Comparison of ENCODE assay signal across 16 cellular contexts in genomic region chr3:47950453-47950852, GRCh38.
A peak's percentile ranks its signal among the peaks of the same experiment; 100 is the strongest.
DNase-seq lines count a peak whose midpoint lies in the region; ATAC-seq and TF ChIP-seq lines count a peak whose summit lies in the region.
"Had no signal": no experiment of that assay in that cellular context is flagged by ENCODE, and none has a peak within 500 bp of the region (broad histone marks: within the 10 kb centered on the region; RNA-seq: fewer than 3 reads in every experiment).

No MANE protein-coding gene starts in this region.

- intact Hi-C loops in Calu3 (cut with micrococcal nuclease; ENCODE audit: unreplicated experiment), result loop anchor here (5.0 kb wide), 1 partner anchor 38 kb away; no protein-coding TSS in a partner anchor

- H3K36me3 Mint-ChIP-seq in Calu3 (ENCODE audit: insufficient read depth, unreplicated experiment), result no peaks in the 10 kb centered on the region
- peaks cover 1% of the 10 kb centered on the region for H3K36me3 Mint-ChIP-seq in activated CD8-positive, alpha-beta memory T cell treated with anti-CD3 and anti-CD28 coated beads, Interleukin-2, amount 10 ng/mL, durations not matched to agents 7 days and 5 days

- peaks cover 24% of the 10 kb centered on the region for H3K4me1 Mint-ChIP-seq in Calu3 (ENCODE audit: low read depth, unreplicated experiment)
- H3K4me1 Mint-ChIP-seq in activated CD8-positive, alpha-beta memory T cell treated with anti-CD3 and anti-CD28 coated beads, Interleukin-2, amount 10 ng/mL, durations not matched to agents 7 days and 5 days, result no peaks in the 10 kb centered on the region

- TF ChIP-seq CTCF in Calu3 (IDR thresholded peaks at IDR 0.05; ENCODE audit: unreplicated experiment), result no peak

- peak overlapping the region; percentile 38 for H3K4me3 Mint-ChIP-seq in Calu3 (ENCODE audit: low read depth, unreplicated experiment)
- no peak overlapping the region for H3K4me3 Mint-ChIP-seq in activated CD8-positive, alpha-beta memory T cell treated with anti-CD3 and anti-CD28 coated beads, Interleukin-2, amount 10 ng/mL, durations not matched to agents 7 days and 5 days
- H3K4me3 Mint-ChIP-seq: CD8-positive, alpha-beta memory T cell had no signal

- no peaks in the 10 kb centered on the region for H3K27me3 Mint-ChIP-seq in Calu3 (ENCODE audit: unreplicated experiment)
- no peaks in the 10 kb centered on the region for H3K27me3 Mint-ChIP-seq in activated CD8-positive, alpha-beta memory T cell treated with anti-CD3 and anti-CD28 coated beads, Interleukin-2, amount 10 ng/mL, durations not matched to agents 7 days and 5 days
- H3K27me3 Mint-ChIP-seq: CD8-positive, alpha-beta memory T cell had no signal

- H3K27ac Mint-ChIP-seq in Calu3 (ENCODE audit: unreplicated experiment), result peak overlapping the region; percentile 25
- H3K27ac Mint-ChIP-seq in activated CD8-positive, alpha-beta memory T cell treated with anti-CD3 and anti-CD28 coated beads, Interleukin-2, amount 10 ng/mL, durations not matched to agents 7 days and 5 days, result no peak overlapping the region
- H3K27ac Mint-ChIP-seq: CD8-positive, alpha-beta memory T cell had no signal

- no peaks in the 10 kb centered on the region for H3K9me3 Mint-ChIP-seq in Calu3 (ENCODE audit: low read depth, unreplicated experiment)
- no peaks in the 10 kb centered on the region for H3K9me3 Mint-ChIP-seq in activated CD8-positive, alpha-beta memory T cell treated with anti-CD3 and anti-CD28 coated beads, Interleukin-2, amount 10 ng/mL, durations not matched to agents 7 days and 5 days (ENCODE audit: low read depth)
- H3K9me3 Mint-ChIP-seq: CD8-positive, alpha-beta memory T cell had no signal

- DNase-seq in Calu3 (no peak), germinal center (ENCODE audit: low spot score) (peak; percentile 17), NCI-H526 treated with DMSO at 0.1 percent for 48 hours (lab: John Stamatoyannopoulos, UW) (no peak), NCI-H1092 treated with DMSO at 0.1 percent for 48 hours (lab: John Stamatoyannopoulos, UW) (no peak)
- no peak for DNase-seq in activated CD8-positive, alpha-beta memory T cell treated with anti-CD3 and anti-CD28 coated beads, Interleukin-2, amount 10 ng/mL, durations not matched to agents 7 days and 5 days
- DNase-seq: CD8-positive, alpha-beta memory T cell; DND-41; GF-D8; KG1; NCI-H2081 treated with DMSO at 0.1 percent for 48 hours; NCI-H510A; Right ventricle myocardium superior had no signal

- peak; percentile 27 for ATAC-seq in GM18909 (IDR thresholded peaks at IDR 0.05; ENCODE audit: poor library complexity, unreplicated experiment)
- ATAC-seq in HG03108 (IDR thresholded peaks at IDR 0.05; ENCODE audit: unreplicated experiment), result peak; percentile 46
- ATAC-seq in activated CD8-positive, alpha-beta memory T cell treated with anti-CD3 and anti-CD28 coated beads, Interleukin-2, amount 10 ng/mL, durations not matched to agents 7 days and 5 days, result no peak
- no peak for ATAC-seq in HG03439 (IDR thresholded peaks at IDR 0.05; ENCODE audit: unreplicated experiment)
- ATAC-seq: Panc1 had no signal

- CTCF ChIA-PET in Calu3 (lab: Charles Lee), result interaction anchor here (0.6 kb wide), 1 partner anchor 49 kb away, joined by 5 read pairs; no protein-coding TSS in a partner anchor
- CTCF ChIA-PET in activated CD8-positive, alpha-beta memory T cell treated with anti-CD3 and anti-CD28 coated beads, Interleukin-2, amount 10 ng/mL, durations not matched to agents 7 days and 5 days (lab: Charles Lee), result no interaction called here

- BruUV-seq in Calu3 (replicated peaks; lab: Mats Ljungman, UMichigan), result no TSS peak

Comparison
In these comparisons a context has a peak if more than half of its experiments do, and no peak if none do; other contexts are left out.
1. ATAC-seq: peak in GM18909 (single experiment) and HG03108 (single experiment); none in activated CD8-positive, alpha-beta memory T cell treated with anti-CD3 and anti-CD28 coated beads, Interleukin-2, amount 10 ng/mL, durations not matched to agents 7 days and 5 days (single experiment) and HG03439 (single experiment).